Comparison of ENCODE assay signal across 8 cellular contexts in the genomic region with DNA sequence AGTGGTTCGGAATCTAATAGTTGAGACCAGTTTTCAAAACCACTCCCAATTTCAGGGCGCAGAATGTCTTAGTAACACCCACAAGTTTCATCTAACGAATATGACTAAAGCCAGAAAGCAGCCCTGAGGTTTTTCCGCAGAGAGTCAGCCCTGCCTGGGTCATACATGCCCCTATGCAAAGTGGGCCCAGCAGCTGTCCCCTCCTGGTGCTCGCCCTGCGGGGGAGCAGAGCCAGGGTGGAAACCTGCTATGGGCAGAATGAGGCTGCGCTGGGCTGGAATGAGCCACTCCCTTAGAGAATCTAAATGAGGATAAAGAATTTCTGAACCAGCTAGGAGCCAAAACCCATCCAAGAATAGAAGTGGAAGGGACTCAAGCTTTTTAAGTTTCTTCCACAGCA.
DNase-seq lines count a peak whose midpoint lies in the region; ATAC-seq and TF ChIP-seq lines count a peak whose summit lies in the region.
"Not testable (repeated sequence)": the region's sequence is repeated elsewhere in the genome, so short reads cannot be mapped to it uniquely, and the experiment has no call there.

No MANE protein-coding gene starts in this region.

- not testable (repeated sequence) for H3K27ac ChIP-seq in upper lobe of left lung

- not testable (repeated sequence) for H3K27me3 ChIP-seq in upper lobe of left lung

- H3K9me3 ChIP-seq in upper lobe of left lung: not testable (repeated sequence)

- H3K9me3 Mint-ChIP-seq in T-helper 1 cell treated with Interleukin-12 subunit alpha and Interleukin-12 subunit beta and Interleukin-4 antibody, amounts not matched to agents 30 μg/mL and 1 μg/mL, for 36 hours; activated T-cell treated with anti-CD3 and anti-CD28 coated beads, Interleukin-2, amount 50 U/mL, for 4 hours: not testable (repeated sequence)

- not testable (repeated sequence) for H3K4me3 Mint-ChIP-seq in T-helper 1 cell treated with Interleukin-12 subunit alpha and Interleukin-12 subunit beta and Interleukin-4 antibody, amounts not matched to agents 30 μg/mL and 1 μg/mL, for 36 hours; activated T-cell treated with anti-CD3 and anti-CD28 coated beads, Interleukin-2, amount 50 U/mL, for 4 hours

- not testable (repeated sequence) for TF ChIP-seq CTCF in upper lobe of left lung (IDR thresholded peaks at IDR 0.05)

- TF ChIP-seq EP300 in upper lobe of left lung (IDR thresholded peaks at IDR 0.05): not testable (repeated sequence)

- ATAC-seq in GM19025 (IDR thresholded peaks at IDR 0.05; ENCODE audit: low read depth, unreplicated experiment): peak; percentile 44
- ATAC-seq in GM21717 (IDR thresholded peaks at IDR 0.05; ENCODE audit: unreplicated experiment): peak; percentile 72
- peak; percentile 69 for ATAC-seq in HG03045 (IDR thresholded peaks at IDR 0.05; ENCODE audit: unreplicated experiment)
- peak; percentile 83 to 88 for ATAC-seq in activated T-cell treated with anti-CD3 and anti-CD28 coated beads, Interleukin-2, amount 50 U/mL, for 4 hours
- peak; percentile 65 to 88 for ATAC-seq in left cardiac atrium
- ATAC-seq in upper lobe of left lung (ENCODE audit: low FRiP score in 2 of 2): peak; percentile 46 to 70

- H3K36me3 Mint-ChIP-seq in T-helper 1 cell treated with Interleukin-12 subunit alpha and Interleukin-12 subunit beta and Interleukin-4 antibody, amounts not matched to agents 30 μg/mL and 1 μg/mL, for 36 hours (ENCODE audit: low read depth); activated T-cell treated with anti-CD3 and anti-CD28 coated beads, Interleukin-2, amount 50 U/mL, for 4 hours (ENCODE audit: insufficient read depth): not testable (repeated sequence)

- H3K4me1 Mint-ChIP-seq in T-helper 1 cell treated with Interleukin-12 subunit alpha and Interleukin-12 subunit beta and Interleukin-4 antibody, amounts not matched to agents 30 μg/mL and 1 μg/mL, for 36 hours (ENCODE audit: low read depth): peaks cover 18% of the 10 kb centered on the region
- peaks cover 13% of the 10 kb centered on the region for H3K4me1 Mint-ChIP-seq in activated T-cell treated with anti-CD3 and anti-CD28 coated beads, Interleukin-2, amount 50 U/mL, for 4 hours (ENCODE audit: low read depth)

- H3K4me3 ChIP-seq in upper lobe of left lung: not testable (repeated sequence)

- WGBS in upper lobe of left lung, 2 donors: 70 to 83% methylated on average over 5 to 7 of the region's 7 CpGs

- not testable (repeated sequence) for H3K27me3 Mint-ChIP-seq in T-helper 1 cell treated with Interleukin-12 subunit alpha and Interleukin-12 subunit beta and Interleukin-4 antibody, amounts not matched to agents 30 μg/mL and 1 μg/mL, for 36 hours (ENCODE audit: low read depth); activated T-cell treated with anti-CD3 and anti-CD28 coated beads, Interleukin-2, amount 50 U/mL, for 4 hours (ENCODE audit: low read depth)

- not testable (repeated sequence) for H3K36me3 ChIP-seq in upper lobe of left lung

- TF ChIP-seq POLR2A in upper lobe of left lung (IDR thresholded peaks at IDR 0.05): not testable (repeated sequence)

- peak overlapping the region; percentile 18 for H3K27ac Mint-ChIP-seq in T-helper 1 cell treated with Interleukin-12 subunit alpha and Interleukin-12 subunit beta and Interleukin-4 antibody, amounts not matched to agents 30 μg/mL and 1 μg/mL, for 36 hours

- H3K4me1 ChIP-seq in upper lobe of left lung: not testable (repeated sequence)

- DNase-seq in activated T-cell treated with anti-CD3 and anti-CD28 coated beads, Interleukin-2, amount 50 U/mL, for 4 hours; left cardiac atrium: not testable (repeated sequence)
- peak; percentile 32 for DNase-seq in stimulated activated CD4-positive, alpha-beta T cell treated with anti-CD3 and anti-CD28 coated beads, Interleukin-2, amount 100 ng/mL, for 48 hours
- DNase-seq in upper lobe of left lung: peak in 1 of 2 donors; percentile 63

- intact Hi-C loops in left cardiac atrium (cut with DNase I): not testable (repeated sequence)
